10 cellular contexts compared by ENCODE assay signal in genomic region chr4:186948361-186949291, GRCh38.
A peak's percentile ranks its signal among the peaks of the same experiment; 100 is the strongest.
DNase-seq lines count a peak whose midpoint lies in the region; ATAC-seq and TF ChIP-seq lines count a peak whose summit lies in the region.
"Had no signal": no experiment of that assay in that cellular context is flagged by ENCODE, and none has a peak within 500 bp of the region (broad histone marks: within the 10 kb centered on the region; RNA-seq: fewer than 3 reads in every experiment).

No MANE protein-coding gene starts in this region.

- no peaks in the 10 kb centered on the region for H3K4me1 Mint-ChIP-seq in activated CD8-positive, alpha-beta memory T cell treated with anti-CD3 and anti-CD28 coated beads, Interleukin-2, amount 10 ng/mL, durations not matched to agents 7 days and 5 days
- H3K4me1 Mint-ChIP-seq: activated CD4-positive, alpha-beta T cell treated with anti-CD3 and anti-CD28 coated beads for 36 hours had no signal

- no peaks in the 10 kb centered on the region for H4K20me1 ChIP-seq in OCI-LY7 (ENCODE audit: insufficient read depth, low read length)

- peak; percentile 75 for TF ChIP-seq CTCF in OCI-LY7 (conservative IDR thresholded peaks at IDR 0.05; ENCODE audit: low read length)
- TF ChIP-seq CTCF in gastroesophageal sphincter (IDR thresholded peaks at IDR 0.05) = peak in 1 of 4 experiments; percentile 24

- no peaks in the 10 kb centered on the region for H3K79me2 ChIP-seq in OCI-LY7 (ENCODE audit: insufficient read depth, low read depth, low read length)

- H3K27ac ChIP-seq in OCI-LY7 (ENCODE audit: low read depth, low read length, poor library complexity, severe bottlenecking) (no peak overlapping the region), gastroesophageal sphincter (no peak overlapping the region)

- no peak for TF ChIP-seq POLR2A in gastroesophageal sphincter (IDR thresholded peaks at IDR 0.05)

- BruUV-seq in OCI-LY7 (replicated peaks; lab: Mats Ljungman, UMichigan) = no TSS peak

- no peaks in the 10 kb centered on the region for H3K36me3 ChIP-seq in OCI-LY7 (ENCODE audit: insufficient read depth, low read length)
- H3K36me3 ChIP-seq in gastroesophageal sphincter = no peaks in the 10 kb centered on the region

- no peaks in the 10 kb centered on the region for H3K27me3 Mint-ChIP-seq in activated CD8-positive, alpha-beta memory T cell treated with anti-CD3 and anti-CD28 coated beads, Interleukin-2, amount 10 ng/mL, durations not matched to agents 7 days and 5 days
- H3K27me3 Mint-ChIP-seq: activated CD4-positive, alpha-beta T cell treated with anti-CD3 and anti-CD28 coated beads for 36 hours had no signal

- H3K27me3 ChIP-seq in gastroesophageal sphincter = no peaks in the 10 kb centered on the region

- H3K36me3 Mint-ChIP-seq in activated CD8-positive, alpha-beta memory T cell treated with anti-CD3 and anti-CD28 coated beads, Interleukin-2, amount 10 ng/mL, durations not matched to agents 7 days and 5 days = no peaks in the 10 kb centered on the region

- H3K4me3 Mint-ChIP-seq in activated CD8-positive, alpha-beta memory T cell treated with anti-CD3 and anti-CD28 coated beads, Interleukin-2, amount 10 ng/mL, durations not matched to agents 7 days and 5 days = no peak overlapping the region
- H3K4me3 Mint-ChIP-seq: activated CD4-positive, alpha-beta T cell treated with anti-CD3 and anti-CD28 coated beads for 36 hours had no signal

- POLR2A ChIA-PET in OCI-LY7 (lab: Charles Lee) = no interaction called here

- 21 to 53% methylated on average over 11 to 13 of the region's 16 CpGs for WGBS in gastroesophageal sphincter (ENCODE audit: low coverage in 1 of 2), 2 donors

- peak; percentile 73 for ATAC-seq in sciatic nerve
- no peak for ATAC-seq in activated CD8-positive, alpha-beta memory T cell treated with anti-CD3 and anti-CD28 coated beads, Interleukin-2, amount 10 ng/mL, durations not matched to agents 7 days and 5 days
- ATAC-seq in gastroesophageal sphincter = no peak
- ATAC-seq: activated CD4-positive, alpha-beta T cell treated with anti-CD3 and anti-CD28 coated beads for 36 hours had no signal

- intact Hi-C loops in OCI-LY7 (cut with micrococcal nuclease; ENCODE audit: unreplicated experiment) (no loop called here), sciatic nerve (cut with DNase I) (no loop called here)

- no peak overlapping the region for H3K4me3 ChIP-seq in OCI-LY7 (ENCODE audit: low read depth, low read length, poor library complexity, severe bottlenecking)
- H3K4me3 ChIP-seq in gastroesophageal sphincter = no peak overlapping the region

- H3K9me3 Mint-ChIP-seq in activated CD8-positive, alpha-beta memory T cell treated with anti-CD3 and anti-CD28 coated beads, Interleukin-2, amount 10 ng/mL, durations not matched to agents 7 days and 5 days (ENCODE audit: low read depth) = peaks cover 3% of the 10 kb centered on the region

- peak; percentile 98 for DNase-seq in EH (ENCODE audit: low read depth)
- DNase-seq in OCI-LY7 (ENCODE audit: low spot score) = peak; percentile 67
- peak; percentile 59 for DNase-seq in fibroblast of peridontal ligament (ENCODE audit: extremely low read depth)
- no peak for DNase-seq in sciatic nerve (ENCODE audit: low spot score)
- no peak for DNase-seq in activated CD8-positive, alpha-beta memory T cell treated with anti-CD3 and anti-CD28 coated beads, Interleukin-2, amount 10 ng/mL, durations not matched to agents 7 days and 5 days
- no peak for DNase-seq in activated T-cell treated with anti-CD3 and anti-CD28 coated beads, Interleukin-2, amount 50 U/mL, for 48 hours
- no peak for DNase-seq in dedifferentiated amniotic fluid mesenchymal stem cell (ENCODE audit: extremely low spot score)
- DNase-seq: activated CD4-positive, alpha-beta T cell treated with anti-CD3 and anti-CD28 coated beads for 36 hours; NCI-H226 had no signal

- no peak overlapping the region for H3K27ac Mint-ChIP-seq in activated CD8-positive, alpha-beta memory T cell treated with anti-CD3 and anti-CD28 coated beads, Interleukin-2, amount 10 ng/mL, durations not matched to agents 7 days and 5 days
- H3K27ac Mint-ChIP-seq: activated CD4-positive, alpha-beta T cell treated with anti-CD3 and anti-CD28 coated beads for 36 hours had no signal

- H3K9me2 ChIP-seq in OCI-LY7 (ENCODE audit: insufficient read depth, low read length) = no peaks in the 10 kb centered on the region

- H2AFZ ChIP-seq in OCI-LY7 (ENCODE audit: low read length) = peak overlapping the region; percentile 73

- H3K4me1 ChIP-seq in OCI-LY7 (ENCODE audit: insufficient read depth, low read length, poor library complexity, severe bottlenecking) (peaks cover 24% of the 10 kb centered on the region), gastroesophageal sphincter (no peaks in the 10 kb centered on the region)

- peak overlapping the region; percentile 20; the same call in 1 of the 2 replicates for H3K4me2 ChIP-seq in OCI-LY7 (ENCODE audit: low read length)

- CTCF ChIA-PET in OCI-LY7 (lab: Charles Lee; ENCODE audit: unreplicated experiment) = no interaction called here
- CTCF ChIA-PET in activated CD8-positive, alpha-beta memory T cell treated with anti-CD3 and anti-CD28 coated beads, Interleukin-2, amount 10 ng/mL, durations not matched to agents 7 days and 5 days (lab: Charles Lee) = no interaction called here

- TF ChIP-seq EP300 in gastroesophageal sphincter (IDR thresholded peaks at IDR 0.05) = no peak

- H3K9me3 ChIP-seq in OCI-LY7 (ENCODE audit: low read length) (no peaks in the 10 kb centered on the region), gastroesophageal sphincter (no peaks in the 10 kb centered on the region)

Comparison
In these comparisons a context has a peak if more than half of its experiments do, and no peak if none do; other contexts are left out.
1. DNase-seq: peak in EH (single experiment), OCI-LY7 (single experiment) and fibroblast of peridontal ligament (single experiment); none in sciatic nerve (single experiment), activated CD8-positive, alpha-beta memory T cell treated with anti-CD3 and anti-CD28 coated beads, Interleukin-2, amount 10 ng/mL, durations not matched to agents 7 days and 5 days (single experiment), activated T-cell treated with anti-CD3 and anti-CD28 coated beads, Interleukin-2, amount 50 U/mL, for 48 hours (0 of 2) and dedifferentiated amniotic fluid mesenchymal stem cell (single experiment).